Comparison of ENCODE assay signal across 9 cellular contexts in genomic region chr12:15527201-15527782, GRCh38.
DNase-seq lines count a peak whose midpoint lies in the region; ATAC-seq and TF ChIP-seq lines count a peak whose summit lies in the region.
"Had no signal": no experiment of that assay in that cellular context is flagged by ENCODE, and none has a peak within 500 bp of the region (broad histone marks: within the 10 kb centered on the region; RNA-seq: fewer than 3 reads in every experiment).

No MANE protein-coding gene starts in this region.

- 0 out of 3 replicates have a peak, but pooled peaks have one; percentile 16 for TF ChIP-seq CTCF in GM12872 (IDR thresholded peaks at IDR 0.05; ENCODE audit: insufficient read depth, low read depth, low read length)
- TF ChIP-seq CTCF in NB4 (IDR thresholded peaks at IDR 0.05; ENCODE audit: low read depth, low read length), result no peak
- TF ChIP-seq CTCF in endodermal cell (conservative IDR thresholded peaks at IDR 0.05), result peak; percentile 78
- TF ChIP-seq CTCF in sigmoid colon (IDR thresholded peaks at IDR 0.05), result no peak

- intact Hi-C loops in sigmoid colon (cut with DNase I), result loop anchor here (10.0 kb wide), 2 partner anchors 382 to 682 kb away; partner anchors contain the start of gene ART4

- no peak overlapping the region for H3K27ac Mint-ChIP-seq in endodermal cell

- H3K36me3 ChIP-seq in endodermal cell (ENCODE audit: control insufficient read depth, insufficient read depth, low read length), result no peaks in the 10 kb centered on the region
- no peaks in the 10 kb centered on the region for H3K36me3 ChIP-seq in sigmoid colon
- H3K36me3 ChIP-seq: Peyer's patch had no signal

- TF ChIP-seq POLR2A in NB4 (IDR thresholded peaks at IDR 0.05; ENCODE audit: extremely low read depth, insufficient read length), result no peak
- no peak for TF ChIP-seq POLR2A in sigmoid colon (IDR thresholded peaks at IDR 0.05)

- no peaks in the 10 kb centered on the region for H3K36me3 Mint-ChIP-seq in endodermal cell (ENCODE audit: low read depth)

- no peak overlapping the region for H3K9ac ChIP-seq in endodermal cell (ENCODE audit: extremely low read depth, low read length, poor library complexity, severe bottlenecking)

- H3K4me3 ChIP-seq in NB4 (ENCODE audit: low read depth, low read length) (no peak overlapping the region), endodermal cell (ENCODE audit: low read length) (no peak overlapping the region), sigmoid colon (no peak overlapping the region)
- H3K4me3 ChIP-seq: Peyer's patch had no signal

- no peak overlapping the region for H3K27ac ChIP-seq in endodermal cell (ENCODE audit: low read depth, low read length)
- H3K27ac ChIP-seq in sigmoid colon, result no peak overlapping the region
- H3K27ac ChIP-seq: Peyer's patch had no signal

- WGBS in endodermal cell (ENCODE audit: insufficient coverage in 1 of 2, insufficient read length in 1 of 2), 2 experiments, result 95 to 98% methylated on average over 5 of the region's 5 CpGs
- 76 to 84% methylated on average over 5 of the region's 5 CpGs for WGBS in sigmoid colon, 2 donors

- H3K9me3 ChIP-seq in endodermal cell (ENCODE audit: control insufficient read depth, low read length) (peaks cover 8% of the 10 kb centered on the region), sigmoid colon (no peaks in the 10 kb centered on the region)
- H3K9me3 ChIP-seq: Peyer's patch had no signal

- H3K4me3 Mint-ChIP-seq in endodermal cell, result no peak overlapping the region

- H3K9me3 Mint-ChIP-seq in endodermal cell, result peaks cover 9% of the 10 kb centered on the region

- H3K27me3 Mint-ChIP-seq in endodermal cell (ENCODE audit: insufficient read depth), result no peaks in the 10 kb centered on the region

- peaks cover 15% of the 10 kb centered on the region for H3K4me1 Mint-ChIP-seq in endodermal cell

- DNase-seq in NB4 (ENCODE audit: low read depth) (peak; percentile 41), endodermal cell (peak; percentile 71), occipital lobe (lab: John Stamatoyannopoulos, UW) (peak; percentile 37), NCI-H187 treated with DMSO at 0.1 percent for 48 hours (lab: John Stamatoyannopoulos, UW) (no peak), sigmoid colon (no peak)
- DNase-seq: Peyer's patch had no signal

- TF ChIP-seq EP300 in sigmoid colon (IDR thresholded peaks at IDR 0.05), result no peak

- ATAC-seq in HG02642 (IDR thresholded peaks at IDR 0.05; ENCODE audit: poor library complexity, unreplicated experiment) (no peak), HG03442 (IDR thresholded peaks at IDR 0.05; ENCODE audit: unreplicated experiment) (no peak)

- H3K27me3 ChIP-seq in endodermal cell (ENCODE audit: control insufficient read depth, insufficient read depth, low read length, poor library complexity, severe bottlenecking) (no peaks in the 10 kb centered on the region), sigmoid colon (no peaks in the 10 kb centered on the region)
- H3K27me3 ChIP-seq: Peyer's patch had no signal

- H3K4me1 ChIP-seq in endodermal cell (ENCODE audit: control insufficient read depth, insufficient read depth, low read length) (no peaks in the 10 kb centered on the region), sigmoid colon (no peaks in the 10 kb centered on the region)
- H3K4me1 ChIP-seq: Peyer's patch had no signal

Comparison
In these comparisons a context has a peak if more than half of its experiments do, and no peak if none do; other contexts are left out.
1. CTCF ChIP-seq: peak in GM12872 (single experiment) and endodermal cell (single experiment); none in NB4 (single experiment) and sigmoid colon (0 of 4).
2. DNase-seq: peak in NB4 (single experiment), endodermal cell (single experiment) and occipital lobe (single experiment); none in NCI-H187 treated with DMSO at 0.1 percent for 48 hours (single experiment) and sigmoid colon (single experiment).